11 cellular contexts compared by ENCODE assay signal in genomic region chr13:106182404-106182803, GRCh38.
DNase-seq lines count a peak whose midpoint lies in the region; ATAC-seq, FAIRE-seq and TF ChIP-seq lines count a peak whose summit lies in the region.
"Had no signal": no experiment of that assay in that cellular context is flagged by ENCODE, and none has a peak within 500 bp of the region (broad histone marks: within the 10 kb centered on the region; RNA-seq: fewer than 3 reads in every experiment).

No MANE protein-coding gene starts in this region.

- H3K9me3 Mint-ChIP-seq in GM23338: no peaks in the 10 kb centered on the region
- H3K9me3 Mint-ChIP-seq in CD4-positive, alpha-beta T cell: no peaks in the 10 kb centered on the region

- peaks cover 1% of the 10 kb centered on the region; the same call in 1 of the 2 replicates for H3K9me2 ChIP-seq in GM23338 (ENCODE audit: insufficient read depth)
- no peaks in the 10 kb centered on the region for H3K9me2 ChIP-seq in PC-3 (replicated peaks; ENCODE audit: low read length)

- H3K4me3 Mint-ChIP-seq in GM23338: no peak overlapping the region
- H3K4me3 Mint-ChIP-seq in CD4-positive, alpha-beta T cell: no peak overlapping the region

- intact Hi-C loops in PC-3 (cut with micrococcal nuclease) (no loop called here), endothelial cell of umbilical vein (cut with micrococcal nuclease) (no loop called here)
- intact Hi-C loops in CD4-positive, alpha-beta T cell (cut with DNase I, micrococcal nuclease): no loop called here

- peak; percentile 63 for FAIRE-seq in endothelial cell of umbilical vein (lab: Jason Lieb, UNC)

- no peaks in the 10 kb centered on the region for H3K36me3 ChIP-seq in GM23338 (ENCODE audit: insufficient read depth)
- no peaks in the 10 kb centered on the region for H3K36me3 ChIP-seq in PC-3 (ENCODE audit: low read depth, low read length)
- no peaks in the 10 kb centered on the region for H3K36me3 ChIP-seq in endothelial cell of umbilical vein (ENCODE audit: control insufficient read depth in 2 of 2, extremely low read depth in 1 of 2, insufficient read depth in 2 of 2, low read length in 2 of 2)

- H4K20me1 ChIP-seq in GM23338 (replicated peaks; ENCODE audit: insufficient read depth) (no peaks in the 10 kb centered on the region), PC-3 (ENCODE audit: low read length) (no peaks in the 10 kb centered on the region), endothelial cell of umbilical vein (replicated peaks; ENCODE audit: control insufficient read depth, extremely low read depth, insufficient read depth, low read length) (no peaks in the 10 kb centered on the region)

- H3K4me2 ChIP-seq in GM23338 (no peak overlapping the region), PC-3 (ENCODE audit: low read length) (peak overlapping the region; percentile 77), endothelial cell of umbilical vein (ENCODE audit: insufficient read depth, low read length) (no peak overlapping the region)

- no peaks in the 10 kb centered on the region for H3K36me3 Mint-ChIP-seq in GM23338 (ENCODE audit: low read depth)
- no peaks in the 10 kb centered on the region for H3K36me3 Mint-ChIP-seq in CD4-positive, alpha-beta T cell (ENCODE audit: low read depth)

- no peak for TF ChIP-seq POLR2A in endothelial cell of umbilical vein (IDR thresholded peaks at IDR 0.05; ENCODE audit: low read depth, low read length)

- BruUV-seq in PC-3 (replicated peaks; lab: Mats Ljungman, UMichigan): no TSS peak
- BruUV-seq in endothelial cell of umbilical vein (replicated peaks; lab: Mats Ljungman, UMichigan): no TSS peak

- POLR2A ChIA-PET in PC-3 (lab: Charles Lee; ENCODE audit: unreplicated experiment): no interaction called here
- POLR2A ChIA-PET in endothelial cell of umbilical vein (lab: Charles Lee): no interaction called here
- POLR2A ChIA-PET in CD4-positive, alpha-beta T cell (lab: Charles Lee): no interaction called here

- no peaks in the 10 kb centered on the region for H3K4me1 ChIP-seq in GM23338 (ENCODE audit: insufficient read depth)
- peaks cover 13% of the 10 kb centered on the region for H3K4me1 ChIP-seq in PC-3 (ENCODE audit: insufficient read depth, low read length)
- H3K4me1 ChIP-seq in endothelial cell of umbilical vein (ENCODE audit: control insufficient read depth, extremely low read depth, insufficient read depth, low read length): no peaks in the 10 kb centered on the region
- H3K4me1 ChIP-seq: testis had no signal

- H3K9ac ChIP-seq in PC-3 (ENCODE audit: low read length): no peak overlapping the region
- no peak overlapping the region for H3K9ac ChIP-seq in endothelial cell of umbilical vein (replicated peaks; ENCODE audit: extremely low read depth, insufficient read depth, low read length)

- in situ Hi-C loops in GM13976 (cut with MboI; ENCODE audit: low sequenced_read_pairs, unreplicated experiment): no loop called here

- no peak for DNase-seq in GM23338 (ENCODE audit: low spot score)
- DNase-seq in PC-3: peak; percentile 78
- no peak for DNase-seq in endothelial cell of umbilical vein (ENCODE audit: low read depth, low spot score)
- DNase-seq in skeletal muscle cell (ENCODE audit: low read depth): peak; percentile 92
- DNase-seq in NCI-H2107 treated with DMSO at 0.1 percent for 48 hours (lab: John Stamatoyannopoulos, UW; ENCODE audit: unreplicated experiment): no peak
- DNase-seq in CD4-positive, alpha-beta T cell: no peak
- no peak for DNase-seq in GM13976 (ENCODE audit: low spot score)
- DNase-seq: activated gamma-delta T cell, NCI-H2029 treated with DMSO at 0.1 percent for 48 hours, testis had no signal

- H3K27ac ChIP-seq in GM23338 (ENCODE audit: low read depth) (no peak overlapping the region), PC-3 (ENCODE audit: low read length) (peak overlapping the region; percentile 65), endothelial cell of umbilical vein (ENCODE audit: insufficient read depth, low read depth, low read length) (no peak overlapping the region)
- H3K27ac ChIP-seq in CD4-positive, alpha-beta T cell (ENCODE audit: low read depth, low read length): no peak overlapping the region
- H3K27ac ChIP-seq: testis had no signal

- H2AFZ ChIP-seq in GM23338 (peak overlapping the region; percentile 43; the same call in 1 of the 2 replicates), PC-3 (ENCODE audit: low read length) (peak overlapping the region; percentile 74), endothelial cell of umbilical vein (ENCODE audit: low read depth, low read length) (peak overlapping the region; percentile 49)

- H3K9me1 ChIP-seq in endothelial cell of umbilical vein (replicated peaks; ENCODE audit: control insufficient read depth, extremely low read depth, insufficient read depth, low read length): no peaks in the 10 kb centered on the region

- no peak for TF ChIP-seq CTCF in GM23338 (conservative IDR thresholded peaks at IDR 0.05; ENCODE audit: low read depth in 2 of 2)
- TF ChIP-seq CTCF in PC-3 (conservative IDR thresholded peaks at IDR 0.05; ENCODE audit: low read depth, low read length): no peak
- TF ChIP-seq CTCF in endothelial cell of umbilical vein (IDR thresholded peaks at IDR 0.05; ENCODE audit: extremely low read depth in 1 of 2, insufficient read depth in 1 of 2, low read depth in 1 of 2, low read length in 2 of 2): no peak
- no peak for TF ChIP-seq CTCF in CD4-positive, alpha-beta T cell (IDR thresholded peaks at IDR 0.05)
- TF ChIP-seq CTCF in GM13976 (IDR thresholded peaks at IDR 0.05; ENCODE audit: borderline replicate concordance, control extremely low read depth, extremely low read depth, insufficient read depth, missing control alignments): no peak

- CTCF ChIA-PET in PC-3 (lab: Charles Lee): no interaction called here
- CTCF ChIA-PET in endothelial cell of umbilical vein (lab: Charles Lee): no interaction called here
- CTCF ChIA-PET in CD4-positive, alpha-beta T cell (lab: Charles Lee): no interaction called here

- no peak overlapping the region for H3K27ac Mint-ChIP-seq in GM23338
- no peak overlapping the region for H3K27ac Mint-ChIP-seq in CD4-positive, alpha-beta T cell

- peaks cover 2% of the 10 kb centered on the region; the same call in 1 of the 3 replicates for H3K4me1 Mint-ChIP-seq in GM23338
- H3K4me1 Mint-ChIP-seq in CD4-positive, alpha-beta T cell (ENCODE audit: low read depth): no peaks in the 10 kb centered on the region

- dilution Hi-C loops in endothelial cell of umbilical vein (cut with MboI; ENCODE audit: extremely low pct_ligation_motif_present, low sequenced_read_pairs): no loop called here

- no peaks in the 10 kb centered on the region for H3K27me3 Mint-ChIP-seq in GM23338 (ENCODE audit: insufficient read depth, low read depth, poor library complexity)
- peaks cover 4% of the 10 kb centered on the region for H3K27me3 Mint-ChIP-seq in CD4-positive, alpha-beta T cell

- ATAC-seq in GM23338 (no peak), PC-3 (peak; percentile 95), GM19397 (IDR thresholded peaks at IDR 0.05; ENCODE audit: unreplicated experiment) (no peak)
- no peak for ATAC-seq in CD4-positive, alpha-beta T cell (ENCODE audit: poor library complexity)

- H3K27me3 ChIP-seq in GM23338 (ENCODE audit: insufficient read depth): no peaks in the 10 kb centered on the region
- no peaks in the 10 kb centered on the region for H3K27me3 ChIP-seq in PC-3 (ENCODE audit: low read length)
- H3K27me3 ChIP-seq in endothelial cell of umbilical vein (ENCODE audit: control insufficient read depth in 2 of 2, insufficient read depth in 2 of 2, low read length in 2 of 2): no peaks in the 10 kb centered on the region
- H3K27me3 ChIP-seq in CD4-positive, alpha-beta T cell (ENCODE audit: control insufficient read depth, insufficient read depth, low read length): no peaks in the 10 kb centered on the region
- H3K27me3 ChIP-seq: testis had no signal

- H3F3A ChIP-seq in GM23338 (replicated peaks; ENCODE audit: low read depth) (no peaks in the 10 kb centered on the region), PC-3 (ENCODE audit: low read length, unreplicated experiment) (no peaks in the 10 kb centered on the region)

- H3K4me3 ChIP-seq in GM23338: no peak overlapping the region
- H3K4me3 ChIP-seq in PC-3 (ENCODE audit: low read length): no peak overlapping the region; the same call in 1 of the 2 replicates
- H3K4me3 ChIP-seq in endothelial cell of umbilical vein (replicated peaks in 1 of 3; ENCODE audit: insufficient read depth in 1 of 3, low read depth in 1 of 3, low read length in 3 of 3): no peak overlapping the region
- no peak overlapping the region for H3K4me3 ChIP-seq in skeletal muscle cell (ENCODE audit: low read depth, low read length)
- H3K4me3 ChIP-seq: testis had no signal

- H3K79me2 ChIP-seq in GM23338 (replicated peaks; ENCODE audit: insufficient read depth): no peaks in the 10 kb centered on the region
- no peaks in the 10 kb centered on the region for H3K79me2 ChIP-seq in PC-3 (ENCODE audit: low read length)
- no peaks in the 10 kb centered on the region for H3K79me2 ChIP-seq in endothelial cell of umbilical vein (ENCODE audit: control insufficient read depth, insufficient read depth, low read length)

- H3K9me3 ChIP-seq in PC-3 (ENCODE audit: low read length) (no peaks in the 10 kb centered on the region), endothelial cell of umbilical vein (replicated peaks; ENCODE audit: control insufficient read depth, insufficient read depth, low read length) (no peaks in the 10 kb centered on the region)
- no peaks in the 10 kb centered on the region for H3K9me3 ChIP-seq in CD4-positive, alpha-beta T cell (ENCODE audit: control insufficient read depth, low read length)
- H3K9me3 ChIP-seq: testis had no signal

TF ChIP-seq in endothelial cell of umbilical vein, 7 proteins besides CTCF, POLR2A, EP300 and RAD21:
- TF ChIP-seq MYC (IDR thresholded peaks at IDR 0.05; ENCODE audit: low read depth, low read length) (no peak), FOS (IDR thresholded peaks at IDR 0.05; ENCODE audit: borderline replicate concordance, insufficient read depth, low read length) (peak; percentile 20)

Comparison
In these comparisons a context has a peak if more than half of its experiments do, and no peak if none do; other contexts are left out.
1. DNase-seq: peak in PC-3 (single experiment) and skeletal muscle cell (single experiment); none in GM23338 (single experiment), endothelial cell of umbilical vein (single experiment), NCI-H2107 treated with DMSO at 0.1 percent for 48 hours (single experiment), CD4-positive, alpha-beta T cell (0 of 10) and GM13976 (single experiment).
2. Peak in every context shown above with its lines, with median percentiles within 50 percentile points of each other: H2AFZ ChIP-seq.